Comparison of ENCODE assay signal across 8 cellular contexts in the genomic region with DNA sequence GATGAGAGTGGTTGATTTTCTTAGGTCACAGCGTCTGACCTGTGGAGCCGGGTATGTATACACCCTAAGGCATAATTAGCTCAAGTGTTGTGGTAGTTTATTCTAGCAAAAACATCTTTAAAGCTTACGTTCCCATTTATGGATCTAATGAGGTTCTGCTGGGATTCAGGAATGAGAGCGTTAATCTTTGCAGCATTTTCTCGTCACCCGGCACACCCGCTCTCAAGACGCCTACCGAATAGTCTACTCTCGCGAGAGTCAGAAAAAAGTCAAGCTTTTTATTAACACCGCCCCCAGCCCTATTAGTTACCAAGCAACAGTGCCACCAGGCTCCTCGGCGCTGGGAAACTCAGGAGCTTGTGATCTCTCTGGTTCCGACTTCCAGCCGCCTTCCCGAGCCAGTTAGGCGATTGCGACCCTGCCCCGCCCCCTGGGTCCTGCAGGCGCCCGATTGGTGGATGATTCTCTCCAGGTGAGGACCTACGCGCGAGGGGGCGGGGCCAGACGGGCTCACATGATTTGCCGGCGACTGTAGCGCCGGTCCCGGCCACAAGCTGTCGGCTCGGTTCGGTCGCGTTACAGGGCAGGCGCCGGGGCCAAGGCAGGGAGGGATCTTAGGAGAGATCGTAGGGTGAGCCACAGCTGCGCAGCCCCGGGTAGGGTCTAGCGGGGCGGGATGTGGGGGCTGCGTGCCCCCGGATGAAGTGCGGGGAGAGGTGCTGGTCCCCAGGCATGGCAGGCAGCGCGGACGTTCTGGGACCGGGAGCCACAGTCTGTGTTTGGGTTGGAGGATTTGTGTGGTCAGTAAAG. TPM values are rescaled to one million over a fixed set of nuclear protein-coding genes. Genes with fewer than 3 reads are reported as not detected.
DNase-seq lines count a peak whose midpoint lies in the region; ATAC-seq, FAIRE-seq and TF ChIP-seq lines count a peak whose summit lies in the region.

Gene PFKFB2, plus strand, starts transcription at position 540 of the 810 bp plus-strand sequence. CDS start 1,443 bp downstream, outside the sequence.

- TF ChIP-seq CTCF in astrocyte of the spinal cord (IDR thresholded peaks at IDR 0.05; ENCODE audit: low read depth, low read length), result no peak

- no peak for FAIRE-seq in urothelium cell line (lab: Jason Lieb, UNC)

- in situ Hi-C loops in astrocyte of the spinal cord (cut with HindIII; ENCODE audit: low sequenced_read_pairs), result no loop called here

- DNase-seq in NCI-H187 treated with DMSO at 0.1 percent for 48 hours (lab: John Stamatoyannopoulos, UW) (peak; percentile 99), T1000 (lab: John Stamatoyannopoulos, UW) (peak; percentile 87), astrocyte of the spinal cord (ENCODE audit: low read depth, low spot score) (peak; percentile 94), hepatic stellate cell (ENCODE audit: low spot score) (peak; percentile 90), pulmonary artery endothelial cell (ENCODE audit: low read depth, low spot score) (peak; percentile 53), urothelium cell line (ENCODE audit: low spot score) (peak; percentile 98)

- H3K4me3 ChIP-seq in astrocyte of the spinal cord (ENCODE audit: low read depth, low read length), result peak within 1 kb of the TSS; percentile 68

- ATAC-seq in GM18499 (IDR thresholded peaks at IDR 0.05; ENCODE audit: insufficient read depth, unreplicated experiment) (peak; percentile 42), HG02884 (IDR thresholded peaks at IDR 0.05; ENCODE audit: unreplicated experiment) (peak; percentile 78)

RNA-seq across cellular contexts. Expression of gene PFKFB2, which starts in this region (rescaled TPM):
- 1.1 and 1.8 TPM in 2 replicates for total RNA-seq in pulmonary artery endothelial cell

Comparison
In these comparisons a context has a peak if more than half of its experiments do, and no peak if none do; other contexts are left out.
1. Peak in every context shown above with its lines: DNase-seq, ATAC-seq and H3K4me3 ChIP-seq.